In genomic region chr2:216936954-216937357, GRCh38 we compare ENCODE assay signal across 15 cellular contexts.
DNase-seq lines count a peak whose midpoint lies in the region; ATAC-seq and TF ChIP-seq lines count a peak whose summit lies in the region.
"Had no signal": no experiment of that assay in that cellular context is flagged by ENCODE, and none has a peak within 500 bp of the region (broad histone marks: within the 10 kb centered on the region; RNA-seq: fewer than 3 reads in every experiment).

No MANE protein-coding gene starts in this region.

- H3K27me3 Mint-ChIP-seq in stimulated activated memory B cell treated with anti-CD40 and anti-IgM and Interleukin-4, amounts not matched to agents 10 μg/mL and 1 μg/mL and 100 μg/mL, for 72 hours = peaks cover 21% of the 10 kb centered on the region

- no peaks in the 10 kb centered on the region for H4K20me1 ChIP-seq in OCI-LY7 (ENCODE audit: insufficient read depth, low read length)

- ATAC-seq in left cardiac atrium (peak; percentile 90 to 94), GM18909 (IDR thresholded peaks at IDR 0.05; ENCODE audit: poor library complexity, unreplicated experiment) (no peak)
- ATAC-seq in stimulated activated memory B cell treated with anti-CD40 and anti-IgM and Interleukin-4, amounts not matched to agents 10 μg/mL and 1 μg/mL and 100 μg/mL, for 72 hours = no peak
- ATAC-seq: SK-N-SH treated with all-trans-retinoic acid at 6 μM for 48 hours, WTC11 had no signal

- H3K4me3 ChIP-seq in stomach (no peak overlapping the region), OCI-LY7 (ENCODE audit: low read depth, low read length, poor library complexity, severe bottlenecking) (no peak overlapping the region)
- H3K4me3 ChIP-seq: thoracic aorta had no signal

- DNase-seq in DMS153 treated with DMSO at 0.1 percent for 48 hours (lab: John Stamatoyannopoulos, UW; ENCODE audit: unreplicated experiment) (peak; percentile 33), OCI-M1 (lab: John Stamatoyannopoulos, UW) (peak; percentile 88), left cardiac atrium (peak; percentile 41), renal cortical epithelial cell (ENCODE audit: low read depth) (peak; percentile 23), stomach (no peak), OCI-LY7 (ENCODE audit: low spot score) (no peak)
- DNase-seq: activated effector memory CD4-positive, alpha-beta T cell treated with anti-CD3 and anti-CD28 coated beads, Interleukin-2, amount 50 U/mL, for 16 hours; DMS79 had no signal

- no peaks in the 10 kb centered on the region for H3K79me2 ChIP-seq in OCI-LY7 (ENCODE audit: insufficient read depth, low read depth, low read length)

- TF ChIP-seq EP300 in stomach (IDR thresholded peaks at IDR 0.05) = no peak

- no peak overlapping the region for H3K4me2 ChIP-seq in OCI-LY7 (ENCODE audit: low read length)

- no peaks in the 10 kb centered on the region for H3K9me2 ChIP-seq in OCI-LY7 (ENCODE audit: insufficient read depth, low read length)

- H3K4me1 ChIP-seq in stomach (peaks cover 0 to 13% (median 3%) of the 10 kb centered on the region in 4 donors), OCI-LY7 (ENCODE audit: insufficient read depth, low read length, poor library complexity, severe bottlenecking) (no peaks in the 10 kb centered on the region)

- H3K4me3 Mint-ChIP-seq in stimulated activated memory B cell treated with anti-CD40 and anti-IgM and Interleukin-4, amounts not matched to agents 10 μg/mL and 1 μg/mL and 100 μg/mL, for 72 hours = no peak overlapping the region
- H3K4me3 Mint-ChIP-seq: B cell; dendritic cell treated with granulocyte-macrophage colony-stimulating factor and Interleukin-4, amounts not matched to agents 40 ng/mL and 50 ng/mL, for 4 days; WTC11 had no signal

- BruUV-seq in OCI-LY7 (replicated peaks; lab: Mats Ljungman, UMichigan) = no TSS peak

- TF ChIP-seq POLR2A in stomach (IDR thresholded peaks at IDR 0.05) = no peak

- WGBS in stomach, 5 donors = 35 to 52% (median 38%) methylated on average over 5 of the region's 5 CpGs

- H3K9me3 ChIP-seq in stomach (no peaks in the 10 kb centered on the region), OCI-LY7 (ENCODE audit: low read length) (no peaks in the 10 kb centered on the region)
- H3K9me3 ChIP-seq: thoracic aorta had no signal

- CTCF ChIA-PET in OCI-LY7 (lab: Charles Lee; ENCODE audit: unreplicated experiment) = no interaction called here

- intact Hi-C loops in left cardiac atrium (cut with DNase I) (no loop called here), stomach (cut with DNase I; ENCODE audit: low total_unique reads) (no loop called here), OCI-LY7 (cut with micrococcal nuclease; ENCODE audit: unreplicated experiment) (no loop called here)

- POLR2A ChIA-PET in OCI-LY7 (lab: Charles Lee) = interaction anchor here (0.6 kb wide), 1 partner anchor 469 kb away, joined by 3 read pairs; no protein-coding TSS in a partner anchor

- H3K27ac ChIP-seq in stomach (no peak overlapping the region), OCI-LY7 (ENCODE audit: low read depth, low read length, poor library complexity, severe bottlenecking) (no peak overlapping the region)
- H3K27ac ChIP-seq: thoracic aorta had no signal

- no peak overlapping the region for H3K27ac Mint-ChIP-seq in stimulated activated memory B cell treated with anti-CD40 and anti-IgM and Interleukin-4, amounts not matched to agents 10 μg/mL and 1 μg/mL and 100 μg/mL, for 72 hours
- H3K27ac Mint-ChIP-seq: B cell; dendritic cell treated with granulocyte-macrophage colony-stimulating factor and Interleukin-4, amounts not matched to agents 40 ng/mL and 50 ng/mL, for 4 days; WTC11 had no signal

- TF ChIP-seq CTCF in stomach (IDR thresholded peaks at IDR 0.05) (no peak), OCI-LY7 (conservative IDR thresholded peaks at IDR 0.05; ENCODE audit: low read length) (no peak)

- H2AFZ ChIP-seq in OCI-LY7 (ENCODE audit: low read length) = no peak overlapping the region

- H3K36me3 Mint-ChIP-seq in stimulated activated memory B cell treated with anti-CD40 and anti-IgM and Interleukin-4, amounts not matched to agents 10 μg/mL and 1 μg/mL and 100 μg/mL, for 72 hours = no peaks in the 10 kb centered on the region
- H3K36me3 Mint-ChIP-seq: WTC11 had no signal

- H3K27me3 ChIP-seq in stomach = no peaks in the 10 kb centered on the region

- H3K4me1 Mint-ChIP-seq in stimulated activated memory B cell treated with anti-CD40 and anti-IgM and Interleukin-4, amounts not matched to agents 10 μg/mL and 1 μg/mL and 100 μg/mL, for 72 hours = no peaks in the 10 kb centered on the region
- H3K4me1 Mint-ChIP-seq: B cell had no signal

- H3K36me3 ChIP-seq in stomach (no peaks in the 10 kb centered on the region), OCI-LY7 (ENCODE audit: insufficient read depth, low read length) (no peaks in the 10 kb centered on the region)
- H3K36me3 ChIP-seq: thoracic aorta had no signal

- peaks cover 4% of the 10 kb centered on the region for H3K9me3 Mint-ChIP-seq in stimulated activated memory B cell treated with anti-CD40 and anti-IgM and Interleukin-4, amounts not matched to agents 10 μg/mL and 1 μg/mL and 100 μg/mL, for 72 hours
- H3K9me3 Mint-ChIP-seq: dendritic cell treated with granulocyte-macrophage colony-stimulating factor and Interleukin-4, amounts not matched to agents 40 ng/mL and 50 ng/mL, for 4 days had no signal

Comparison
In these comparisons a context has a peak if more than half of its experiments do, and no peak if none do; other contexts are left out.
1. DNase-seq: peak in DMS153 treated with DMSO at 0.1 percent for 48 hours (single experiment), OCI-M1 (single experiment), left cardiac atrium (single experiment) and renal cortical epithelial cell (single experiment); none in stomach (single experiment) and OCI-LY7 (single experiment).
2. ATAC-seq: peak in left cardiac atrium (2 of 2); none in GM18909 (single experiment) and stimulated activated memory B cell treated with anti-CD40 and anti-IgM and Interleukin-4, amounts not matched to agents 10 μg/mL and 1 μg/mL and 100 μg/mL, for 72 hours (single experiment).